1 cellular context compared by ENCODE assay signal in genomic region chr10:44209806-44210205, GRCh38.
TF ChIP-seq lines count a peak whose summit lies in the region.

No MANE protein-coding gene starts in this region.

TF ChIP-seq in GM23338, 12 proteins besides CTCF, POLR2A, EP300 and RAD21 (continued from another document):
- no peak for TF ChIP-seq ZNF462 (CRISPR knock-in tag; IDR thresholded peaks at IDR 0.05)
- no peak for TF ChIP-seq REST (IDR thresholded peaks at IDR 0.05; ENCODE audit: unreplicated experiment)
